ENCODE assay signal across 8 cellular contexts in the genomic region with DNA sequence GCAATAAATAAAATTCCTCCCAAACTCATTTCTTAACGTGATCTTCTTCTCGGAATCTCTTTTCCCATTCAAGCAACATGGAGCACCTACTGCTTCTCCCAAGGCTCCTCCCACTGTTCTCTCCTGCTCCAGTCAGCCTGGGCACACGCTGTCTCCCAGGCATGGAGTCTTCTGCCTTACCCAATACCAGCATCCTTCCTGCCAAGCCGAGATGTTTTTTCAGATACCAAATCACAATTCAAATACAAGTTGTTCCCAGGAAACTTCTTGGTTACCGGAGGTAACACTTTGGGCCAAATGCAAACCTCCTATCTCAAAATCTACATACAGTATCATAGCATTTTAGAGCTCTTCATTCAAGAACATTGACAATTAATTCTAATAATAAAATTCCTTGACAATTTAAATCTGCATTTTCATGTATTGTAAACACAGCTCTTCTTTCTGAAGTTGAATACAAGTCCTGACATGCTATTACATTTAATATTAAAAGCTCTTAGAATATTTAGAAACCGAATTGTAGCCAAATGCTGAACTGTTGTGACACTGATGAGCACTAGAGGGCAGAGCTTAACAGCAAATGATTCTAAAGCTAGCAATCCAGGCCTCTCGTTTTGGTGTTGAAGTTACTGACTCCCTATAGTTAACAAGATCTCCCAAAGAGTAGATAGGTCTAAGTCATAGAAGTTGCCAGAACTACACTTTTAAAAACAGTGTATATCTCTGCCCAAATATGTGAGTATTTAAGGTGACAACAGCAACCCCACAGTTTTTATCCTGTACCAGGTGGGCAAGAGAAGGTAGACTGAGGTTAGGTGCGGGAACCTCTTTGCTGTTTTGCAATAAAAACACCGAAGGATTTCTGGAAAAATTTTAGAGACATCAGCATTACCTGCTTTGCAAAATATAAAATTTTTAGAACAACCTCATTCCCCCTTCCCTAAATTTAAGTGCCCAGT. TPM values are rescaled to one million over a fixed set of nuclear protein-coding genes. Genes with fewer than 3 reads are reported as not detected.
A peak's percentile ranks its signal among the peaks of the same experiment; 100 is the strongest.
DNase-seq lines count a peak whose midpoint lies in the region; ATAC-seq and TF ChIP-seq lines count a peak whose summit lies in the region.

No MANE protein-coding gene starts in this region.

- no peaks in the 10 kb centered on the region for H3K9me3 ChIP-seq in H9 (ENCODE audit: control insufficient read depth, low read depth, low read length)
- no peaks in the 10 kb centered on the region for H3K9me3 ChIP-seq in lung (ENCODE audit: control insufficient read depth in 2 of 2, insufficient read depth in 1 of 2, low read length in 1 of 2)

- no peaks in the 10 kb centered on the region for H4K20me1 ChIP-seq in H9 (ENCODE audit: control insufficient read depth, insufficient read depth, insufficient read length)

- H3T11ph ChIP-seq in H9 (ENCODE audit: low read length), result no peak overlapping the region

- H4K91ac ChIP-seq in H9 (ENCODE audit: insufficient read length, low read depth, low read length), result no peak overlapping the region

- no peak overlapping the region; the same call in 1 of the 2 replicates for H2BK15ac ChIP-seq in H9 (ENCODE audit: low read depth, low read length)

- no peak overlapping the region for H2AFZ ChIP-seq in H9 (ENCODE audit: low read length)

- no peaks in the 10 kb centered on the region for H3K27me3 Mint-ChIP-seq in H9 (ENCODE audit: low read depth)
- no peaks in the 10 kb centered on the region for H3K27me3 Mint-ChIP-seq in dendritic cell treated with granulocyte-macrophage colony-stimulating factor and Interleukin-4, amounts not matched to agents 40 ng/mL and 50 ng/mL, for 4 days
- no peaks in the 10 kb centered on the region for H3K27me3 Mint-ChIP-seq in type B pancreatic cell

- no peak overlapping the region for H3K14ac ChIP-seq in H9 (ENCODE audit: insufficient read depth, low read length)

- H2BK5ac ChIP-seq in H9 (ENCODE audit: insufficient read length, low read length), result no peak overlapping the region

- H2BK20ac ChIP-seq in H9 (ENCODE audit: low read depth, low read length, poor library complexity, severe bottlenecking), result no peak overlapping the region

- H3K4me1 ChIP-seq in H9 (ENCODE audit: insufficient read depth, low read length) (no peaks in the 10 kb centered on the region), lung (ENCODE audit: control insufficient read depth in 2 of 2, insufficient read depth in 2 of 2, low read length in 2 of 2) (peaks cover 6 to 8% of the 10 kb centered on the region in 2 donors)

- no peaks in the 10 kb centered on the region for H3K79me2 ChIP-seq in H9 (ENCODE audit: insufficient read depth, low read length)

- H3K27me3 ChIP-seq in H9 (ENCODE audit: insufficient read depth, low read length) (no peaks in the 10 kb centered on the region), lung (ENCODE audit: control insufficient read depth, insufficient read depth) (no peaks in the 10 kb centered on the region)

- peak; percentile 97 for TF ChIP-seq CTCF in H9 (conservative IDR thresholded peaks at IDR 0.05)
- TF ChIP-seq CTCF in lung (IDR thresholded peaks at IDR 0.05; ENCODE audit: control extremely low read depth, extremely low read depth), result peak; percentile 86
- TF ChIP-seq CTCF in type B pancreatic cell (conservative IDR thresholded peaks at IDR 0.05), result peak; percentile 96

- intact Hi-C loops in dendritic cell treated with granulocyte-macrophage colony-stimulating factor and Interleukin-4, amounts not matched to agents 40 ng/mL and 50 ng/mL, for 4 days (cut with micrococcal nuclease), result loop anchor here (1.0 to 2.0 kb wide), 3 partner anchors 41 to 215 kb away; no protein-coding TSS in a partner anchor

- H3K36me3 ChIP-seq in lung (ENCODE audit: control insufficient read depth in 2 of 2, insufficient read depth in 2 of 2, low read length in 2 of 2), result peaks cover 0 to 5% of the 10 kb centered on the region in 2 donors

- H3K4ac ChIP-seq in H9 (ENCODE audit: low read depth, low read length), result no peak overlapping the region

- DNase-seq in DMS79 (lab: John Stamatoyannopoulos, UW) (peak; percentile 41), H9 (no peak), NCI-H2029 (lab: John Stamatoyannopoulos, UW) (peak; percentile 55), T-helper 2 cell (peak in 3 of 5 experiments; percentile 17 to 75 (median 31)), lung (ENCODE audit: low spot score) (no peak), type B pancreatic cell (ENCODE audit: extremely low spot score, unreplicated experiment) (no peak)

- peaks cover 3 to 13% of the 10 kb centered on the region in 2 experiments; a peak in 3 of 4 replicates for H3K4me1 Mint-ChIP-seq in H9
- peaks cover 23% of the 10 kb centered on the region for H3K4me1 Mint-ChIP-seq in dendritic cell treated with granulocyte-macrophage colony-stimulating factor and Interleukin-4, amounts not matched to agents 40 ng/mL and 50 ng/mL, for 4 days (ENCODE audit: low read depth)
- peaks cover 32% of the 10 kb centered on the region for H3K4me1 Mint-ChIP-seq in type B pancreatic cell (ENCODE audit: unreplicated experiment)

- no peak overlapping the region for H4K5ac ChIP-seq in H9 (ENCODE audit: insufficient read length, low read depth, low read length)

- no peak overlapping the region for H3K4me2 ChIP-seq in H9 (ENCODE audit: insufficient read depth, insufficient read length, low read length)

- no peak overlapping the region for H3K56ac ChIP-seq in H9 (ENCODE audit: insufficient read length, low read depth, low read length)

- no peak overlapping the region for H2BK12ac ChIP-seq in H9 (ENCODE audit: insufficient read length, low read depth, low read length)

- H3K27ac Mint-ChIP-seq in H9 (no peak overlapping the region; a peak in 1 of 7 replicates), type B pancreatic cell (peak overlapping the region; percentile 25)
- H3K27ac Mint-ChIP-seq in dendritic cell treated with granulocyte-macrophage colony-stimulating factor and Interleukin-4, amounts not matched to agents 40 ng/mL and 50 ng/mL, for 4 days, result peak overlapping the region; percentile 71

- H3K27ac ChIP-seq in H9 (ENCODE audit: insufficient read length, low read depth, low read length) (no peak overlapping the region), lung (ENCODE audit: low read depth in 1 of 2, low read length in 1 of 2) (no peak overlapping the region)

- H3K18ac ChIP-seq in H9 (ENCODE audit: insufficient read length, low read depth, low read length), result no peak overlapping the region

- no peaks in the 10 kb centered on the region for H3K79me1 ChIP-seq in H9 (ENCODE audit: insufficient read depth, low read depth, low read length, poor library complexity, severe bottlenecking)

- no CpG with 5 or more reads among the region's 9 CpGs for WGBS in H9 (ENCODE audit: extremely low coverage, insufficient read length, low lambda C conversion rate)
- 56 to 62% methylated on average over 9 of the region's 9 CpGs for WGBS in lung, 2 donors

- ATAC-seq in lung (ENCODE audit: insufficient read depth, low FRiP score) (peak; percentile 69), HG03097 (IDR thresholded peaks at IDR 0.05; ENCODE audit: low FRiP score, unreplicated experiment) (no peak)

- H3K4me3 Mint-ChIP-seq in H9 (no peak overlapping the region), type B pancreatic cell (no peak overlapping the region)
- H3K4me3 Mint-ChIP-seq in dendritic cell treated with granulocyte-macrophage colony-stimulating factor and Interleukin-4, amounts not matched to agents 40 ng/mL and 50 ng/mL, for 4 days, result no peak overlapping the region

- no peak overlapping the region for H2BK120ac ChIP-seq in H9 (ENCODE audit: low read depth, low read length, poor library complexity, severe bottlenecking)

- H3K9me3 Mint-ChIP-seq in H9, result peaks cover 4 to 9% of the 10 kb centered on the region in 2 experiments; a peak in 4 of 5 replicates
- H3K9me3 Mint-ChIP-seq in dendritic cell treated with granulocyte-macrophage colony-stimulating factor and Interleukin-4, amounts not matched to agents 40 ng/mL and 50 ng/mL, for 4 days, result no peaks in the 10 kb centered on the region
- no peaks in the 10 kb centered on the region for H3K9me3 Mint-ChIP-seq in type B pancreatic cell

- H3K36me3 Mint-ChIP-seq in H9 (ENCODE audit: insufficient read depth in 1 of 3, low read depth in 3 of 3) (peaks cover 7 to 15% (median 10%) of the 10 kb centered on the region in 3 experiments), type B pancreatic cell (peaks cover 10% of the 10 kb centered on the region)
- H3K36me3 Mint-ChIP-seq in dendritic cell treated with granulocyte-macrophage colony-stimulating factor and Interleukin-4, amounts not matched to agents 40 ng/mL and 50 ng/mL, for 4 days (ENCODE audit: low read depth), result peaks cover 33% of the 10 kb centered on the region

- H2AK5ac ChIP-seq in H9 (ENCODE audit: insufficient read length, low read length), result no peak overlapping the region

- H3K23ac ChIP-seq in H9 (ENCODE audit: insufficient read length, low read depth, low read length), result no peak overlapping the region

- no peak overlapping the region for H3K9ac ChIP-seq in H9 (ENCODE audit: extremely low read depth, insufficient read length, low read length)

- no peak overlapping the region for H3K4me3 ChIP-seq in lung

- H4K8ac ChIP-seq in H9 (replicated peaks; ENCODE audit: insufficient read length, low read depth, low read length), result no peak overlapping the region

- no peaks in the 10 kb centered on the region for H3K23me2 ChIP-seq in H9 (ENCODE audit: insufficient read length, low read depth, low read length, poor library complexity, severe bottlenecking)

RNA-seq across cellular contexts. Expression of gene BCAR3, which starts 52.3 kb away (rescaled TPM):
- total RNA-seq in H9 (2021) (4.9 and 5.6 TPM in 2 replicates), lung (10 to 100 TPM; 21.3 to 33.3 TPM), type B pancreatic cell (ENCODE audit: low replicate concordance) (16.6 and 52.1 TPM in 2 replicates)
- polyA plus RNA-seq in lung, result 10 to 100 TPM; 12.2 to 15.1 TPM

Comparison
In these comparisons a context has a peak if more than half of its experiments do, and no peak if none do; other contexts are left out.
1. DNase-seq: peak in DMS79 (single experiment), NCI-H2029 (single experiment) and T-helper 2 cell (3 of 5); none in H9 (single experiment), lung (single experiment) and type B pancreatic cell (single experiment).
2. H3K27ac Mint-ChIP-seq: peak in dendritic cell treated with granulocyte-macrophage colony-stimulating factor and Interleukin-4, amounts not matched to agents 40 ng/mL and 50 ng/mL, for 4 days (single experiment) and type B pancreatic cell (single experiment); none in H9 (0 of 3).
3. Peak in every context shown above with its lines, with median percentiles within 50 percentile points of each other: CTCF ChIP-seq.